Comparison of ENCODE assay signal across 8 cellular contexts in genomic region chr9:37753489-37754190, GRCh38. TPM values are rescaled to one million over a fixed set of nuclear protein-coding genes. Genes with fewer than 3 reads are reported as not detected.
DNase-seq lines count a peak whose midpoint lies in the region; ATAC-seq and TF ChIP-seq lines count a peak whose summit lies in the region.

TRMT10B (plus strand) TSS chr9:37753805; CDS start chr9:37761932, 8,127 bp downstream.

- ATAC-seq in GM18868 (IDR thresholded peaks at IDR 0.05; ENCODE audit: unreplicated experiment) (peak; percentile 89), HG03159 (IDR thresholded peaks at IDR 0.05; ENCODE audit: unreplicated experiment) (peak; percentile 90), right lobe of liver (peak; percentile 95 to 98 (median 97))

- peaks cover 8 to 19% of the 10 kb centered on the region in 2 donors for H3K4me1 ChIP-seq in duodenal mucosa (ENCODE audit: control insufficient read depth in 1 of 2, insufficient read depth in 2 of 2, low read length in 2 of 2)
- peaks cover 0 to 6% (median 0%) of the 10 kb centered on the region in 4 donors for H3K4me1 ChIP-seq in right lobe of liver

- DNase-seq in AG04450 (ENCODE audit: low read depth, low spot score) (peak; percentile 10), NCI-H510A treated with DMSO at 0.1 percent for 48 hours (lab: John Stamatoyannopoulos, UW) (peak; percentile 64), right lobe of liver (peak; percentile 70 to 78 (median 71))
- DNase-seq in activated CD4-positive, alpha-beta T cell treated with anti-CD3 and anti-CD28 coated beads, Interleukin-2, amount 50 U/mL, for 4 hours: peak; percentile 73 to 74
- DNase-seq in stimulated activated CD4-positive, alpha-beta T cell treated with anti-CD3 and anti-CD28 coated beads, Interleukin-4, amount 100 ng/mL, for 4 hours: peak; percentile 76

- POLR2A ChIA-PET in AG04450 (lab: Yijun Ruan, JAX): interaction anchor here (0.7 kb wide), 1 partner anchor 48 kb away, joined by 3 read pairs; no protein-coding TSS in a partner anchor

- H3K36me3 ChIP-seq in duodenal mucosa (ENCODE audit: control insufficient read depth in 1 of 2, insufficient read depth in 2 of 2, low read length in 2 of 2) (no peaks in the 10 kb centered on the region), right lobe of liver (no peaks in the 10 kb centered on the region)

- intact Hi-C loops in right lobe of liver (cut with DNase I): no loop called here

- peak within 1 kb of the TSS; percentile 78 for H3K4me3 ChIP-seq in AG04450 (ENCODE audit: low read depth, low read length)
- peak within 1 kb of the TSS; percentile 99 for H3K4me3 ChIP-seq in duodenal mucosa (ENCODE audit: low read depth in 1 of 2, low read length in 2 of 2)
- H3K4me3 ChIP-seq in right lobe of liver: peak within 1 kb of the TSS; percentile 71 to 91 (median 87)

- WGBS in right lobe of liver (ENCODE audit: insufficient coverage, low coverage, low lambda C conversion rate, missing lambda C conversion rate): 3% methylated on average over 28 of the region's 40 CpGs

- TF ChIP-seq POLR2A in right lobe of liver (IDR thresholded peaks at IDR 0.05): no peak

- H3K27me3 ChIP-seq in AG04450 (ENCODE audit: control insufficient read depth, insufficient read depth, low read length): no peaks in the 10 kb centered on the region
- H3K27me3 ChIP-seq in duodenal mucosa (ENCODE audit: control insufficient read depth in 1 of 2, insufficient read depth in 2 of 2, low read length in 2 of 2): no peaks in the 10 kb centered on the region
- H3K27me3 ChIP-seq in right lobe of liver: no peaks in the 10 kb centered on the region

- H3K27ac ChIP-seq in AG04450 (ENCODE audit: low read depth, low read length): peak within 1 kb of the TSS; percentile 39
- H3K27ac ChIP-seq in duodenal mucosa (ENCODE audit: low read depth, low read length): peak within 1 kb of the TSS; percentile 58
- peak within 1 kb of the TSS; percentile 57 to 83 (median 81) for H3K27ac ChIP-seq in right lobe of liver

- H3K9ac ChIP-seq in duodenal mucosa (ENCODE audit: low read depth in 1 of 2, low read length in 2 of 2): peak within 1 kb of the TSS; percentile 81 to 96

- H3K9me3 ChIP-seq in AG04450 (ENCODE audit: control insufficient read depth, insufficient read depth, low read length) (no peaks in the 10 kb centered on the region; the same call in 1 of the 2 replicates), duodenal mucosa (ENCODE audit: control insufficient read depth in 1 of 2, low read length in 2 of 2) (no peaks in the 10 kb centered on the region), right lobe of liver (no peaks in the 10 kb centered on the region)

- peak; percentile 24; the same call in 1 of the 2 replicates for TF ChIP-seq CTCF in AG04450 (IDR thresholded peaks at IDR 0.05; ENCODE audit: low read depth, low read length)
- no peak for TF ChIP-seq CTCF in right lobe of liver (IDR thresholded peaks at IDR 0.05)

- CTCF ChIA-PET in AG04450 (lab: Charles Lee): no interaction called here

RNA-seq across cellular contexts. Expression of gene TRMT10B, which starts in this region (rescaled TPM):
- polyA plus RNA-seq in AG04450 (2011; rRNA removed): 6.3 and 6.9 TPM in 2 replicates
- polyA minus RNA-seq in AG04450 (2011; rRNA and poly(A)+ RNA removed): 1.9 and 2.6 TPM in 2 replicates
- 1 to 10 TPM; 2.2 to 4.9 (median 3.3) TPM for total RNA-seq in right lobe of liver

Comparison
In these comparisons a context has a peak if more than half of its experiments do, and no peak if none do; other contexts are left out.
1. Peak in every context shown above with its lines: DNase-seq, ATAC-seq, H3K4me3 ChIP-seq and H3K27ac ChIP-seq.
2. DNase-seq: peak in every context shown above with its lines; median percentile 76 in stimulated activated CD4-positive, alpha-beta T cell treated with anti-CD3 and anti-CD28 coated beads, Interleukin-4, amount 100 ng/mL, for 4 hours; 74 in activated CD4-positive, alpha-beta T cell treated with anti-CD3 and anti-CD28 coated beads, Interleukin-2, amount 50 U/mL, for 4 hours; 71 in right lobe of liver; 64 in NCI-H510A treated with DMSO at 0.1 percent for 48 hours; 10 in AG04450.